Comparison of ENCODE assay signal across 9 cellular contexts in the genomic region with DNA sequence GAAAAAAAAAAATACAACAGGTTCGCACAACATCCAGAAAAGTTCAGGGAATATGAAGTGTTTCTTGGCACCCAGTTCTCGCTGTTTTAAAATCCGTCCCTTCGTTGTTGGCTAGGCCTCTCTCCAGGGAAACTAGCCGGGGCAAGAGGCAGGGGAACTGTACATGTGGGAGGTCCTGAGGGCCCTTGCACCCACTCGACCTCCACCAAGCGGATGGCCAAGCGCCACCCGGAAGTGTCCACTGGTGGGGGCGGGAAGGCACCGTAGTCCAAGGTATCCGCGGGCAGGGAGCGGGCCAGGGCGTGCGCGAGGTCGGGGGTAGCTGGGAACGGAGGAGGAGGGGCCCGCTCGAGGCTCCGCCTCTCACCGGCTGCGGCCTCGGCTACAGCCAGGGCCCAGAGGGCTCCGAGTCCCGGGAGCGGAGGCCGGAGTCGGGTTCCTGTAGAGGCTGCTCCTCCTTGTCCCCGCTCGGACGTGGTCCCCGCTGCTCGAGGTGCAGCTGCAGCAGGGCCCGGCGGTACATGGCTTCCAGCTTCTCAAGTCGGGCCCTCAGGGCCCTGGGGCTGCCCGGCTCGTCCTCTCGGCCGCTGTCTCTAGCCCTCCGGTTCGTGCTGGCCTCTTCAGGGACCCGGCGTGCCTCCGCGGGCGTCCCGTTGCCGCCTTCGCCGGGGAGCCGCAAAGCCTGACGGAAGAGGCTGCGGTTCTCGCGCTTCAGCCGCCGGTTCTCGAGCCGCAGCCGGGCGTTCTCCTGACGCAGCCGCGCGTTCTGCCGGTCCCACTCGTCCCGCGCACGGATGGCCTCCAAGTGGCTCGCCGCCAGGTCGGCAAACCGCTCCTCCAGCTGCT. TPM values are rescaled to one million over a fixed set of nuclear protein-coding genes. Genes with fewer than 3 reads are reported as not detected.
DNase-seq lines count a peak whose midpoint lies in the region; ATAC-seq and TF ChIP-seq lines count a peak whose summit lies in the region.
"Had no signal": no experiment of that assay in that cellular context is flagged by ENCODE, and none has a peak within 500 bp of the region (broad histone marks: within the 10 kb centered on the region; RNA-seq: fewer than 3 reads in every experiment).

No MANE protein-coding gene starts in this region.

- intact Hi-C loops in dorsolateral prefrontal cortex (cut with DNase I) = no loop called here

- no peaks in the 10 kb centered on the region for H3K4me1 Mint-ChIP-seq in stimulated activated memory B cell treated with anti-CD40 and anti-IgM and Interleukin-4, amounts not matched to agents 10 μg/mL and 1 μg/mL and 100 μg/mL, for 72 hours

- peak in 2 of 56 donors; percentile 3 to 10 for TF ChIP-seq CTCF in dorsolateral prefrontal cortex (IDR thresholded peaks at IDR 0.05 in 54 of 56, conservative IDR thresholded peaks at IDR 0.05 in 2 of 56; ENCODE audit: low read depth in 1 of 56, partially characterized antibody in 56 of 56)

- no peak overlapping the region for H3K27ac Mint-ChIP-seq in stimulated activated memory B cell treated with anti-CD40 and anti-IgM and Interleukin-4, amounts not matched to agents 10 μg/mL and 1 μg/mL and 100 μg/mL, for 72 hours

- ATAC-seq in HG03520 (IDR thresholded peaks at IDR 0.05; ENCODE audit: unreplicated experiment) (peak; percentile 68), HG03139 (IDR thresholded peaks at IDR 0.05; ENCODE audit: unreplicated experiment) (no peak)
- peak; percentile 76 for ATAC-seq in stimulated activated memory B cell treated with anti-CD40 and anti-IgM and Interleukin-4, amounts not matched to agents 10 μg/mL and 1 μg/mL and 100 μg/mL, for 72 hours

- H3K4me3 Mint-ChIP-seq in stimulated activated memory B cell treated with anti-CD40 and anti-IgM and Interleukin-4, amounts not matched to agents 10 μg/mL and 1 μg/mL and 100 μg/mL, for 72 hours = peak overlapping the region; percentile 29

- H3K27ac ChIP-seq in dorsolateral prefrontal cortex = peak overlapping the region; percentile 86 to 100 (median 97)
- peak overlapping the region; percentile 93 for H3K27ac ChIP-seq in layer of hippocampus (ENCODE audit: low read depth, low read length)

- no peaks in the 10 kb centered on the region for H3K36me3 Mint-ChIP-seq in stimulated activated memory B cell treated with anti-CD40 and anti-IgM and Interleukin-4, amounts not matched to agents 10 μg/mL and 1 μg/mL and 100 μg/mL, for 72 hours

- no peaks in the 10 kb centered on the region for H3K27me3 Mint-ChIP-seq in stimulated activated memory B cell treated with anti-CD40 and anti-IgM and Interleukin-4, amounts not matched to agents 10 μg/mL and 1 μg/mL and 100 μg/mL, for 72 hours

- H3K27me3 ChIP-seq in dorsolateral prefrontal cortex = no peaks in the 10 kb centered on the region
- no peaks in the 10 kb centered on the region for H3K27me3 ChIP-seq in layer of hippocampus (ENCODE audit: control insufficient read depth, insufficient read depth, low read length)

- DNase-seq in activated CD8-positive, alpha-beta memory T cell treated with anti-CD3 and anti-CD28 coated beads for 24 hours = peak; percentile 57
- DNase-seq in activated CD8-positive, alpha-beta memory T cell treated with anti-CD3 and anti-CD28 coated beads, Interleukin-2, amount 50 U/mL, for 4 hours = no peak
- DNase-seq in SHP77 (lab: John Stamatoyannopoulos, UW) (peak; percentile 67 to 81), dorsolateral prefrontal cortex (peak; percentile 53 to 85 (median 70))
- DNase-seq: DND-41 had no signal

- peak overlapping the region; percentile 63 to 97 (median 87) for H3K4me3 ChIP-seq in dorsolateral prefrontal cortex

- peaks cover 3% of the 10 kb centered on the region for H3K9me3 Mint-ChIP-seq in stimulated activated memory B cell treated with anti-CD40 and anti-IgM and Interleukin-4, amounts not matched to agents 10 μg/mL and 1 μg/mL and 100 μg/mL, for 72 hours

RNA-seq across cellular contexts. Expression of a gene that starts 0.7 kb away (rescaled TPM):
- 10 to 100 TPM in 119 of 120 experiments, 1 to 10 TPM in 1; 9.4 to 19.4 (median 14.4) TPM for total RNA-seq in dorsolateral prefrontal cortex
